In genomic region chr14:78530078-78530477, GRCh38 we compare ENCODE assay signal across 13 cellular contexts.
DNase-seq lines count a peak whose midpoint lies in the region; ATAC-seq and TF ChIP-seq lines count a peak whose summit lies in the region.
"Had no signal": no experiment of that assay in that cellular context is flagged by ENCODE, and none has a peak within 500 bp of the region (broad histone marks: within the 10 kb centered on the region; RNA-seq: fewer than 3 reads in every experiment).

No MANE protein-coding gene starts in this region.

- CTCF ChIA-PET in CD8-positive, alpha-beta T cell (lab: Charles Lee): no interaction called here

- H3K27me3 Mint-ChIP-seq in natural killer cell treated with Interleukin-12 subunit alpha and Interleukin-12 subunit beta and Interleukin-15 and Interleukin-18, amount 100 ng/mL, for 72 hours: no peaks in the 10 kb centered on the region
- no peaks in the 10 kb centered on the region for H3K27me3 Mint-ChIP-seq in CD8-positive, alpha-beta T cell (ENCODE audit: low read depth)

- H3K4me1 Mint-ChIP-seq in natural killer cell treated with Interleukin-12 subunit alpha and Interleukin-12 subunit beta and Interleukin-15 and Interleukin-18, amount 100 ng/mL, for 72 hours (ENCODE audit: low read depth in 2 of 2): no peaks in the 10 kb centered on the region
- no peaks in the 10 kb centered on the region for H3K4me1 Mint-ChIP-seq in CD8-positive, alpha-beta T cell (ENCODE audit: low read depth)

- H3K27ac ChIP-seq in RWPE2 (ENCODE audit: poor library complexity, severe bottlenecking): no peak overlapping the region
- no peak overlapping the region for H3K27ac ChIP-seq in CD8-positive, alpha-beta T cell (ENCODE audit: low read depth, low read length)
- H3K27ac ChIP-seq: BLaER1 treated with 17β-estradiol and CSF1 and Interleukin-3, amounts not matched to agents 10 nM and 100 nM; heart left ventricle; parathyroid adenoma had no signal

- H3K4me3 Mint-ChIP-seq in natural killer cell treated with Interleukin-12 subunit alpha and Interleukin-12 subunit beta and Interleukin-15 and Interleukin-18, amount 100 ng/mL, for 72 hours: no peak overlapping the region
- H3K4me3 Mint-ChIP-seq in CD8-positive, alpha-beta T cell: no peak overlapping the region

- H3K9me3 Mint-ChIP-seq in natural killer cell treated with Interleukin-12 subunit alpha and Interleukin-12 subunit beta and Interleukin-15 and Interleukin-18, amount 100 ng/mL, for 72 hours: peaks cover 15% of the 10 kb centered on the region
- peaks cover 10% of the 10 kb centered on the region for H3K9me3 Mint-ChIP-seq in CD8-positive, alpha-beta T cell

- intact Hi-C loops in CD8-positive, alpha-beta T cell (cut with DNase I, micrococcal nuclease): no loop called here

- H3K4me3 ChIP-seq in RWPE2 (ENCODE audit: severe bottlenecking) (no peak overlapping the region), fibroblast of pulmonary artery (replicated peaks; ENCODE audit: low read depth, low read length) (no peak overlapping the region)
- no peak overlapping the region for H3K4me3 ChIP-seq in CD8-positive, alpha-beta T cell (ENCODE audit: low read depth, low read length)
- H3K4me3 ChIP-seq: BLaER1 treated with 17β-estradiol and CSF1 and Interleukin-3, amounts not matched to agents 10 nM and 100 nM; heart left ventricle had no signal

- DNase-seq in stimulated activated CD4-positive, alpha-beta T cell treated with anti-CD3 and anti-CD28 coated beads, Interleukin-2, amount 100 ng/mL, for 48 hours: peak; percentile 0
- no peak for DNase-seq in stimulated activated CD4-positive, alpha-beta T cell treated with anti-CD3 and anti-CD28 coated beads, Interleukin-4, amount 100 ng/mL, for 24 hours
- DNase-seq in RWPE2 (ENCODE audit: low spot score): no peak
- DNase-seq in fibroblast of pulmonary artery (ENCODE audit: low read depth): peak; percentile 14
- no peak for DNase-seq in NCI-H187 (lab: John Stamatoyannopoulos, UW)
- no peak for DNase-seq in natural killer cell treated with Interleukin-12 subunit alpha and Interleukin-12 subunit beta and Interleukin-15 and Interleukin-18, amount 100 ng/mL, for 72 hours (ENCODE audit: low spot score)
- no peak for DNase-seq in COLO668 (lab: John Stamatoyannopoulos, UW; ENCODE audit: unreplicated experiment)
- DNase-seq in CD8-positive, alpha-beta T cell: no peak
- DNase-seq: aorta, heart left ventricle, NCI-H1105 treated with DMSO at 0.1 percent for 48 hours had no signal

- peaks cover 5% of the 10 kb centered on the region for H3K36me3 Mint-ChIP-seq in natural killer cell treated with Interleukin-12 subunit alpha and Interleukin-12 subunit beta and Interleukin-15 and Interleukin-18, amount 100 ng/mL, for 72 hours
- no peaks in the 10 kb centered on the region for H3K36me3 Mint-ChIP-seq in CD8-positive, alpha-beta T cell

- no peaks in the 10 kb centered on the region for H3K4me1 ChIP-seq in RWPE2 (ENCODE audit: insufficient read depth, poor library complexity, severe bottlenecking)
- H3K4me1 ChIP-seq in CD8-positive, alpha-beta T cell (ENCODE audit: insufficient read depth, low read length): no peaks in the 10 kb centered on the region
- H3K4me1 ChIP-seq: BLaER1 treated with 17β-estradiol and CSF1 and Interleukin-3, amounts not matched to agents 10 nM and 100 nM; heart left ventricle; parathyroid adenoma had no signal

- no peaks in the 10 kb centered on the region for H3K36me3 ChIP-seq in RWPE2 (ENCODE audit: low read depth)
- no peaks in the 10 kb centered on the region for H3K36me3 ChIP-seq in CD8-positive, alpha-beta T cell (ENCODE audit: insufficient read depth, low read length)
- H3K36me3 ChIP-seq: BLaER1 treated with 17β-estradiol and CSF1 and Interleukin-3, amounts not matched to agents 10 nM and 100 nM; heart left ventricle had no signal

- peak; percentile 51; the same call in 1 of the 3 replicates for ATAC-seq in RWPE2 (ENCODE audit: low read depth)
- ATAC-seq in natural killer cell treated with Interleukin-12 subunit alpha and Interleukin-12 subunit beta and Interleukin-15 and Interleukin-18, amount 100 ng/mL, for 72 hours: no peak
- no peak for ATAC-seq in CD8-positive, alpha-beta T cell
- ATAC-seq: heart left ventricle had no signal

- no peaks in the 10 kb centered on the region for H3K9me3 ChIP-seq in RWPE2 (ENCODE audit: severe bottlenecking)
- no peaks in the 10 kb centered on the region for H3K9me3 ChIP-seq in CD8-positive, alpha-beta T cell (ENCODE audit: low read length)
- H3K9me3 ChIP-seq: BLaER1 treated with 17β-estradiol and CSF1 and Interleukin-3, amounts not matched to agents 10 nM and 100 nM; heart left ventricle had no signal

- POLR2A ChIA-PET in CD8-positive, alpha-beta T cell (lab: Charles Lee): no interaction called here

- no peak overlapping the region for H3K27ac Mint-ChIP-seq in natural killer cell treated with Interleukin-12 subunit alpha and Interleukin-12 subunit beta and Interleukin-15 and Interleukin-18, amount 100 ng/mL, for 72 hours
- H3K27ac Mint-ChIP-seq in CD8-positive, alpha-beta T cell: no peak overlapping the region

- no peak for TF ChIP-seq CTCF in RWPE2 (IDR thresholded peaks at IDR 0.05; ENCODE audit: poor library complexity, severe bottlenecking)
- no peak for TF ChIP-seq CTCF in fibroblast of pulmonary artery (IDR thresholded peaks at IDR 0.05; ENCODE audit: low read length, missing control alignments)
- TF ChIP-seq CTCF in CD8-positive, alpha-beta T cell (IDR thresholded peaks at IDR 0.05): no peak

- no peaks in the 10 kb centered on the region for H3K27me3 ChIP-seq in RWPE2 (ENCODE audit: insufficient read depth, poor library complexity, severe bottlenecking)
- no peaks in the 10 kb centered on the region for H3K27me3 ChIP-seq in CD8-positive, alpha-beta T cell (ENCODE audit: insufficient read depth, low read length)
- H3K27me3 ChIP-seq: BLaER1 treated with 17β-estradiol and CSF1 and Interleukin-3, amounts not matched to agents 10 nM and 100 nM; heart left ventricle had no signal

Comparison
In these comparisons a context has a peak if more than half of its experiments do, and no peak if none do; other contexts are left out.
1. DNase-seq: peak in stimulated activated CD4-positive, alpha-beta T cell treated with anti-CD3 and anti-CD28 coated beads, Interleukin-2, amount 100 ng/mL, for 48 hours (2 of 2) and fibroblast of pulmonary artery (single experiment); none in stimulated activated CD4-positive, alpha-beta T cell treated with anti-CD3 and anti-CD28 coated beads, Interleukin-4, amount 100 ng/mL, for 24 hours (single experiment), RWPE2 (single experiment), NCI-H187 (0 of 2), natural killer cell treated with Interleukin-12 subunit alpha and Interleukin-12 subunit beta and Interleukin-15 and Interleukin-18, amount 100 ng/mL, for 72 hours (single experiment), COLO668 (single experiment) and CD8-positive, alpha-beta T cell (0 of 7).